ENCODE assay signal across 8 cellular contexts in genomic region chr6:5723905-5724691, GRCh38.
DNase-seq lines count a peak whose midpoint lies in the region; ATAC-seq and TF ChIP-seq lines count a peak whose summit lies in the region.

No MANE protein-coding gene starts in this region.

- peak overlapping the region; percentile 84 for H3K27ac Mint-ChIP-seq in activated CD8-positive, alpha-beta T cell treated with anti-CD3 and anti-CD28 coated beads, Interleukin-2, amount 10 ng/mL, durations not matched to agents 7 days and 5 days
- H3K27ac Mint-ChIP-seq in natural killer cell, result peak overlapping the region; percentile 16 to 90

- H3K9me3 ChIP-seq in A673 (ENCODE audit: low read depth, low read length, poor library complexity, severe bottlenecking), result no peaks in the 10 kb centered on the region
- no peaks in the 10 kb centered on the region for H3K9me3 ChIP-seq in effector memory CD4-positive, alpha-beta T cell (ENCODE audit: control insufficient read depth, low read length)

- H3K4me3 Mint-ChIP-seq in activated CD8-positive, alpha-beta T cell treated with anti-CD3 and anti-CD28 coated beads, Interleukin-2, amount 10 ng/mL, durations not matched to agents 7 days and 5 days, result peak overlapping the region; percentile 62
- H3K4me3 Mint-ChIP-seq in natural killer cell, result peak overlapping the region; percentile 87

- intact Hi-C loops in A673 (cut with micrococcal nuclease; ENCODE audit: unreplicated experiment) (no loop called here), natural killer cell (cut with micrococcal nuclease) (no loop called here)

- H3K4me3 ChIP-seq in A673 (ENCODE audit: low read depth, low read length, poor library complexity, severe bottlenecking), result peak overlapping the region; percentile 21
- no peak overlapping the region for H3K4me3 ChIP-seq in effector memory CD4-positive, alpha-beta T cell (ENCODE audit: insufficient read depth, low read depth, low read length, poor library complexity, severe bottlenecking)

- peak overlapping the region; percentile 76 for H3K27ac ChIP-seq in A673 (ENCODE audit: low read depth, low read length, poor library complexity, severe bottlenecking)
- H3K27ac ChIP-seq in effector memory CD4-positive, alpha-beta T cell (ENCODE audit: insufficient read depth, low read length, poor library complexity, severe bottlenecking), result no peak overlapping the region

- CTCF ChIA-PET in A673 (lab: Charles Lee), result no interaction called here
- CTCF ChIA-PET in activated CD8-positive, alpha-beta T cell treated with anti-CD3 and anti-CD28 coated beads, Interleukin-2, amount 10 ng/mL, durations not matched to agents 7 days and 5 days (lab: Charles Lee), result no interaction called here

- ATAC-seq in GM19035 (IDR thresholded peaks at IDR 0.05; ENCODE audit: unreplicated experiment) (peak; percentile 96), HG03097 (IDR thresholded peaks at IDR 0.05; ENCODE audit: low FRiP score, unreplicated experiment) (peak; percentile 88), natural killer cell (peak; percentile 60 to 80 (median 70))
- peak; percentile 68 for ATAC-seq in activated CD8-positive, alpha-beta T cell treated with anti-CD3 and anti-CD28 coated beads, Interleukin-2, amount 10 ng/mL, durations not matched to agents 7 days and 5 days

- peaks cover 2% of the 10 kb centered on the region for H3K36me3 Mint-ChIP-seq in activated CD8-positive, alpha-beta T cell treated with anti-CD3 and anti-CD28 coated beads, Interleukin-2, amount 10 ng/mL, durations not matched to agents 7 days and 5 days (ENCODE audit: low read depth)
- no peaks in the 10 kb centered on the region for H3K36me3 Mint-ChIP-seq in natural killer cell

- POLR2A ChIA-PET in A673 (lab: Charles Lee; ENCODE audit: low non-redundant PET), result no interaction called here
- POLR2A ChIA-PET in activated CD8-positive, alpha-beta T cell treated with anti-CD3 and anti-CD28 coated beads, Interleukin-2, amount 10 ng/mL, durations not matched to agents 7 days and 5 days (lab: Charles Lee), result no interaction called here

- DNase-seq in A673 (ENCODE audit: low spot score) (peak; percentile 63), natural killer cell (no peak), NCI-H1092 treated with DMSO at 0.1 percent for 48 hours (lab: John Stamatoyannopoulos, UW) (no peak)
- no peak for DNase-seq in activated CD8-positive, alpha-beta T cell treated with anti-CD3 and anti-CD28 coated beads, Interleukin-2, amount 10 ng/mL, durations not matched to agents 7 days and 5 days
- DNase-seq in effector memory CD4-positive, alpha-beta T cell, result no peak
- no peak for DNase-seq in activated effector memory CD4-positive, alpha-beta T cell treated with anti-CD3 and anti-CD28 coated beads, Interleukin-2, amount 50 U/mL, for 16 hours

- no peaks in the 10 kb centered on the region for H3K27me3 Mint-ChIP-seq in activated CD8-positive, alpha-beta T cell treated with anti-CD3 and anti-CD28 coated beads, Interleukin-2, amount 10 ng/mL, durations not matched to agents 7 days and 5 days (ENCODE audit: low read depth)
- H3K27me3 Mint-ChIP-seq in natural killer cell (ENCODE audit: low read depth in 2 of 2), result no peaks in the 10 kb centered on the region

- H3K4me1 Mint-ChIP-seq in activated CD8-positive, alpha-beta T cell treated with anti-CD3 and anti-CD28 coated beads, Interleukin-2, amount 10 ng/mL, durations not matched to agents 7 days and 5 days (ENCODE audit: low read depth), result peaks cover 16% of the 10 kb centered on the region
- peaks cover 38 to 42% of the 10 kb centered on the region in 2 donors for H3K4me1 Mint-ChIP-seq in natural killer cell

- no TSS peak for BruUV-seq in A673 (replicated peaks; lab: Mats Ljungman, UMichigan)

- H3K9me3 Mint-ChIP-seq in activated CD8-positive, alpha-beta T cell treated with anti-CD3 and anti-CD28 coated beads, Interleukin-2, amount 10 ng/mL, durations not matched to agents 7 days and 5 days (ENCODE audit: insufficient read depth), result no peaks in the 10 kb centered on the region
- H3K9me3 Mint-ChIP-seq in natural killer cell, result no peaks in the 10 kb centered on the region

- H3K27me3 ChIP-seq in A673 (replicated peaks; ENCODE audit: insufficient read depth, low read depth, low read length, poor library complexity), result no peaks in the 10 kb centered on the region
- no peaks in the 10 kb centered on the region for H3K27me3 ChIP-seq in effector memory CD4-positive, alpha-beta T cell (replicated peaks; ENCODE audit: control insufficient read depth, insufficient read depth, low read length, poor library complexity, severe bottlenecking)

- TF ChIP-seq CTCF in A673 (conservative IDR thresholded peaks at IDR 0.05; ENCODE audit: low read depth, low read length) (no peak), natural killer cell (IDR thresholded peaks at IDR 0.05) (no peak)

- H3K36me3 ChIP-seq in A673 (ENCODE audit: insufficient read depth, low read length, poor library complexity, severe bottlenecking), result no peaks in the 10 kb centered on the region
- no peaks in the 10 kb centered on the region for H3K36me3 ChIP-seq in effector memory CD4-positive, alpha-beta T cell (ENCODE audit: control insufficient read depth, insufficient read depth, low read length)

- H3K4me1 ChIP-seq in A673 (ENCODE audit: insufficient read depth, low read length, poor library complexity, severe bottlenecking), result peaks cover 27% of the 10 kb centered on the region
- H3K4me1 ChIP-seq in effector memory CD4-positive, alpha-beta T cell (ENCODE audit: control insufficient read depth, insufficient read depth, low read length, poor library complexity, severe bottlenecking), result no peaks in the 10 kb centered on the region
